In genomic region chr16:50303041-50303604, GRCh38 we compare ENCODE assay signal across 1 cellular context.
TF ChIP-seq lines count a peak whose summit lies in the region.

No MANE protein-coding gene starts in this region.

TF ChIP-seq in HepG2, 621 proteins besides CTCF, POLR2A, EP300 and RAD21 (continued from another document and continues in another):
- TF ChIP-seq ZBED4 (CRISPR knock-in tag; IDR thresholded peaks at IDR 0.05; ENCODE audit: borderline replicate concordance) (no peak), E2F1 (CRISPR knock-in tag; IDR thresholded peaks at IDR 0.05) (no peak), MED8 (CRISPR knock-in tag; IDR thresholded peaks at IDR 0.05; ENCODE audit: insufficient replicate concordance) (no peak), ZNF780A (CRISPR knock-in tag; IDR thresholded peaks at IDR 0.05) (no peak), MTA1 (CRISPR knock-in tag; IDR thresholded peaks at IDR 0.05; ENCODE audit: borderline replicate concordance) (peak; percentile 68; the same call in 1 of the 2 replicates), ZNF552 (CRISPR knock-in tag; IDR thresholded peaks at IDR 0.05; ENCODE audit: borderline replicate concordance) (no peak), RXRA (CRISPR knock-in tag; IDR thresholded peaks at IDR 0.05) (peak; percentile 45; the same call in 1 of the 2 replicates), RFX5 (IDR thresholded peaks at IDR 0.05; ENCODE audit: low read depth, low read length) (no peak), ZNF232 (CRISPR knock-in tag; IDR thresholded peaks at IDR 0.05; ENCODE audit: borderline replicate concordance) (no peak), HNRNPLL (IDR thresholded peaks at IDR 0.05; ENCODE audit: low read depth, low read length, poor library complexity, severe bottlenecking) (no peak), ZSCAN9 (CRISPR knock-in tag; IDR thresholded peaks at IDR 0.05; ENCODE audit: borderline replicate concordance) (no peak), ATF4 (CRISPR knock-in tag; IDR thresholded peaks at IDR 0.05) (no peak), HMGA1 (CRISPR knock-in tag; conservative IDR thresholded peaks at IDR 0.05) (no peak), ZMYM4 (CRISPR knock-in tag; IDR thresholded peaks at IDR 0.05) (no peak), GMEB2 (CRISPR knock-in tag; IDR thresholded peaks at IDR 0.05; ENCODE audit: low read depth) (no peak), NR2F6 (IDR thresholded peaks at IDR 0.05) (0 out of 2 replicates have a peak, but pooled peaks have one; percentile 17), NR2F6 (CRISPR knock-in tag; IDR thresholded peaks at IDR 0.05) (no peak; the same call in 1 of the 2 replicates), ZBTB4 (CRISPR knock-in tag; IDR thresholded peaks at IDR 0.05; ENCODE audit: borderline replicate concordance) (peak; percentile 37; the same call in 1 of the 2 replicates), TBL1XR1 (IDR thresholded peaks at IDR 0.05; ENCODE audit: borderline replicate concordance, low read length, partially characterized antibody) (no peak), HMG20A (CRISPR knock-in tag; IDR thresholded peaks at IDR 0.05; ENCODE audit: borderline replicate concordance) (peak; percentile 45; the same call in 1 of the 2 replicates), THAP7 (CRISPR knock-in tag; IDR thresholded peaks at IDR 0.05) (no peak), BCL6 (CRISPR knock-in tag; IDR thresholded peaks at IDR 0.05) (0 out of 2 replicates have a peak, but pooled peaks have one; percentile 5), YY1 (IDR thresholded peaks at IDR 0.05; ENCODE audit: insufficient read depth, insufficient replicate concordance, low read depth, low read length) (no peak), SKIL (CRISPR knock-in tag; IDR thresholded peaks at IDR 0.05; ENCODE audit: borderline replicate concordance) (no peak), ZNF563 (CRISPR knock-in tag; IDR thresholded peaks at IDR 0.05) (0 out of 2 replicates have a peak, but pooled peaks have one; percentile 4), SRSF9 (IDR thresholded peaks at IDR 0.05; ENCODE audit: borderline replicate concordance, insufficient read depth, low read depth, low read length, poor library complexity, severe bottlenecking) (no peak), BATF2 (CRISPR knock-in tag; IDR thresholded peaks at IDR 0.05) (no peak), SMC3 (IDR thresholded peaks at IDR 0.05; ENCODE audit: low read length) (no peak), ARNT2 (CRISPR knock-in tag; IDR thresholded peaks at IDR 0.05; ENCODE audit: low read depth) (no peak), PAX8 (CRISPR knock-in tag; IDR thresholded peaks at IDR 0.05; ENCODE audit: borderline replicate concordance) (no peak), FOXO1 (CRISPR knock-in tag; IDR thresholded peaks at IDR 0.05) (0 out of 2 replicates have a peak, but pooled peaks have one; percentile 21), TSC22D2 (CRISPR knock-in tag; IDR thresholded peaks at IDR 0.05; ENCODE audit: borderline replicate concordance) (no peak), ZNF318 (CRISPR knock-in tag; IDR thresholded peaks at IDR 0.05) (no peak)
